Comparison of ENCODE assay signal across 8 cellular contexts in the genomic region with DNA sequence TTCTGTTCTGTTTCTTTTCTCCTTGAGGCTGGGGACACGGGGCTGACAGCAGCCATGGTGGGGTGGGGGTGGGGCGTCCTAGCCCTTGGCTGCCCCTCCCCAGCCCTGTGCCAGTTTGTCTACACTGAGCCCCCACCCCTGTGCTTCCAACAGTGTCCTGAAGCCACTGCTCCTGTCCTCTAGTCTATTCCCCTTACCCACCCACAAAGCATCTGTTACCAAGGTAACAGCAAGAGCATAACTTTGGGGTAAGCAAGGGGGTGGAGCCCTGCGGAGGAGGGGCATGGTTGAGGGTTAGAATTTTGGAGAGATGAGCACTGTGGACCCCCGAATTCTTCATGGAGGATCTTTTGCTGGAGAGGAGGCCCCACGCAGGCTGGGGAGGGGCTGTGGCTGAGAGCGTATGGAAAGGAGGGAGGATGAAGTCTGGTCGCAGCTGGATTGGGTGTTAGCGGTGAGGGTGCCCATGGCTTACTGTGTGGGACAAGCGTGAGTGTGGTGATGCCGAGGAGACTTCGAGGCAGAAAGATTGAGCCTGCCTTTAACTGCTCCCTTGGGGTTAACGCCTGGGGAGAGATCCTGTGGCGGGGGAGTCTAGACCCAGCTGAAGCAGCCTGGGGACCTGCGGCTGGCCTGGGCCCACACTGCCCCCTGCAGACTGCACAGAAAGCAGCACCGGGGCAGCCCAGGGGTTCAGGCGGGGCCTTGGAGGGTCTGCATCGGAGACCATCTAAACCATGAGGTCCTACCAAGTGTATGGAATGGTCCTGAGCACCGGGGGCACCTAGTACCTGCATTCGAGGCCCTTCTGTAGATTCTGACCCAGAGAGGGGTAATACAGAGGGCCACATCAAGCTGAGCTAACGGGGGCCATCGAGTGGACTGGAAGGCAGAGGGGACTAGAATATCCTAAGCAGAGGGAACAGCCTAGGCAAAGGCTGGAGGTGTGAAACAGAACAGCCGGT. TPM values are rescaled to one million over a fixed set of nuclear protein-coding genes. Genes with fewer than 3 reads are reported as not detected.
DNase-seq lines count a peak whose midpoint lies in the region; ATAC-seq and TF ChIP-seq lines count a peak whose summit lies in the region.

No MANE protein-coding gene starts in this region.

- peak; percentile 81 for ATAC-seq in activated CD8-positive, alpha-beta memory T cell treated with anti-CD3 and anti-CD28 coated beads, Interleukin-2, amount 10 ng/mL, durations not matched to agents 7 days and 5 days
- ATAC-seq in esophagus mucosa = peak; percentile 43
- ATAC-seq in HG03108 (IDR thresholded peaks at IDR 0.05; ENCODE audit: unreplicated experiment) = no peak
- no peak for ATAC-seq in HG03196 (IDR thresholded peaks at IDR 0.05; ENCODE audit: unreplicated experiment)

- TF ChIP-seq CTCF in GM12874 (IDR thresholded peaks at IDR 0.05; ENCODE audit: insufficient read depth, low read depth, low read length) (peak; percentile 91), neural crest cell (conservative IDR thresholded peaks at IDR 0.05) (peak; percentile 71)

- CTCF ChIA-PET in activated CD8-positive, alpha-beta memory T cell treated with anti-CD3 and anti-CD28 coated beads, Interleukin-2, amount 10 ng/mL, durations not matched to agents 7 days and 5 days (lab: Charles Lee) = interaction anchor here (0.5 to 21.5 kb wide), 15 partner anchors 7 to 378 kb away, joined by 3 to 670 read pairs (median 4); a partner anchor contains a TSS

- H3K9me3 Mint-ChIP-seq in activated CD8-positive, alpha-beta memory T cell treated with anti-CD3 and anti-CD28 coated beads, Interleukin-2, amount 10 ng/mL, durations not matched to agents 7 days and 5 days (ENCODE audit: low read depth) = no peaks in the 10 kb centered on the region
- no peaks in the 10 kb centered on the region for H3K9me3 Mint-ChIP-seq in neural crest cell

- H3K4me3 Mint-ChIP-seq in activated CD8-positive, alpha-beta memory T cell treated with anti-CD3 and anti-CD28 coated beads, Interleukin-2, amount 10 ng/mL, durations not matched to agents 7 days and 5 days = no peak overlapping the region
- peak overlapping the region; percentile 58 for H3K4me3 Mint-ChIP-seq in neural crest cell

- H3K4me1 Mint-ChIP-seq in activated CD8-positive, alpha-beta memory T cell treated with anti-CD3 and anti-CD28 coated beads, Interleukin-2, amount 10 ng/mL, durations not matched to agents 7 days and 5 days = peaks cover 7% of the 10 kb centered on the region
- peaks cover 23% of the 10 kb centered on the region for H3K4me1 Mint-ChIP-seq in neural crest cell

- peak; percentile 70 for DNase-seq in NCI-H2171 treated with DMSO at 0.1 percent for 48 hours (lab: John Stamatoyannopoulos, UW)
- DNase-seq in activated CD8-positive, alpha-beta memory T cell treated with anti-CD3 and anti-CD28 coated beads, Interleukin-2, amount 10 ng/mL, durations not matched to agents 7 days and 5 days = peak; percentile 69
- DNase-seq in neural crest cell (ENCODE audit: low read depth, low spot score) = peak; percentile 60
- no peak for DNase-seq in NCI-H128 (lab: John Stamatoyannopoulos, UW; ENCODE audit: unreplicated experiment)

- H3K36me3 Mint-ChIP-seq in activated CD8-positive, alpha-beta memory T cell treated with anti-CD3 and anti-CD28 coated beads, Interleukin-2, amount 10 ng/mL, durations not matched to agents 7 days and 5 days = no peaks in the 10 kb centered on the region
- no peaks in the 10 kb centered on the region for H3K36me3 Mint-ChIP-seq in neural crest cell (ENCODE audit: low read depth)

- no peak overlapping the region for H3K27ac Mint-ChIP-seq in activated CD8-positive, alpha-beta memory T cell treated with anti-CD3 and anti-CD28 coated beads, Interleukin-2, amount 10 ng/mL, durations not matched to agents 7 days and 5 days
- peak overlapping the region; percentile 69 for H3K27ac Mint-ChIP-seq in neural crest cell (ENCODE audit: unreplicated experiment)

- peaks cover 27% of the 10 kb centered on the region for H3K27me3 Mint-ChIP-seq in activated CD8-positive, alpha-beta memory T cell treated with anti-CD3 and anti-CD28 coated beads, Interleukin-2, amount 10 ng/mL, durations not matched to agents 7 days and 5 days
- H3K27me3 Mint-ChIP-seq in neural crest cell (ENCODE audit: low read depth) = peaks cover 28% of the 10 kb centered on the region

RNA-seq across cellular contexts. Expression of a gene that starts 6.1 kb away (rescaled TPM):
- not detected for total RNA-seq in activated CD8-positive, alpha-beta memory T cell treated with anti-CD3 and anti-CD28 coated beads, Interleukin-2, amount 10 ng/mL, durations not matched to agents 7 days and 5 days
- total RNA-seq in esophagus mucosa = 0.60 TPM
- 1.0 and 1.2 TPM in 2 replicates for total RNA-seq in neural crest cell

RNA-seq across cellular contexts. Expression of a gene that starts 31.8 kb away (rescaled TPM):
- total RNA-seq in activated CD8-positive, alpha-beta memory T cell treated with anti-CD3 and anti-CD28 coated beads, Interleukin-2, amount 10 ng/mL, durations not matched to agents 7 days and 5 days = 1,000 to 10,000 TPM; 1,859 to 1,928 TPM
- 1,581 TPM for total RNA-seq in esophagus mucosa
- total RNA-seq in neural crest cell = 1,874 and 1,957 TPM in 2 replicates

RNA-seq across cellular contexts. Expression of a gene that starts 34.4 kb away (rescaled TPM):
- 10 to 100 TPM; 21.0 to 32.9 TPM for total RNA-seq in activated CD8-positive, alpha-beta memory T cell treated with anti-CD3 and anti-CD28 coated beads, Interleukin-2, amount 10 ng/mL, durations not matched to agents 7 days and 5 days
- total RNA-seq in esophagus mucosa (2.0 TPM), neural crest cell (15.3 and 16.2 TPM in 2 replicates)

Comparison
In these comparisons a context has a peak if more than half of its experiments do, and no peak if none do; other contexts are left out.
1. ATAC-seq: peak in activated CD8-positive, alpha-beta memory T cell treated with anti-CD3 and anti-CD28 coated beads, Interleukin-2, amount 10 ng/mL, durations not matched to agents 7 days and 5 days (single experiment) and esophagus mucosa (single experiment); none in HG03108 (single experiment) and HG03196 (single experiment).